In genomic region chr1:26169669-26170471, GRCh38 we compare ENCODE assay signal across 1 cellular context.
TF ChIP-seq lines count a peak whose summit lies in the region.

Gene ZNF593 (plus strand): TSS chr1:26169908. CDS start chr1:26169984, 76 bp downstream.

TF ChIP-seq in K562, 482 proteins besides CTCF, POLR2A, EP300 and RAD21 (continued from another document and continues in another):
- 0 out of 2 replicates have a peak, but pooled peaks have one; percentile 61 for TF ChIP-seq REST (CRISPR knock-in tag; IDR thresholded peaks at IDR 0.05; ENCODE audit: low read depth)
- TF ChIP-seq NR3C1 (CRISPR knock-in tag; IDR thresholded peaks at IDR 0.05) = peak; percentile 81; the same call in 1 of the 2 replicates
- TF ChIP-seq E2F4 (CRISPR knock-in tag; IDR thresholded peaks at IDR 0.05; ENCODE audit: low read depth) = peak; percentile 61; the same call in 1 of the 2 replicates
- TF ChIP-seq ZKSCAN1 (IDR thresholded peaks at IDR 0.05; ENCODE audit: low read depth, low read length) = peak; percentile 76; the same call in 1 of the 2 replicates
- TF ChIP-seq MXI1 (IDR thresholded peaks at IDR 0.05; ENCODE audit: low read depth, low read length) = peak; percentile 99
- no peak for TF ChIP-seq ZNF347 (CRISPR knock-in tag; IDR thresholded peaks at IDR 0.05; ENCODE audit: low read depth)
- TF ChIP-seq SETDB1 (IDR thresholded peaks at IDR 0.05; ENCODE audit: low read length) = peak; percentile 90
- peak; percentile 73 for TF ChIP-seq BACH1 (tag; IDR thresholded peaks at IDR 0.05)
- TF ChIP-seq TEAD1 (CRISPR knock-in tag; IDR thresholded peaks at IDR 0.05) = peak in 1 of 2 experiments; percentile 91; a peak in 2 of 4 replicates
- TF ChIP-seq MYNN (IDR thresholded peaks at IDR 0.05) = peak; percentile 76; the same call in 1 of the 2 replicates
- TF ChIP-seq MYNN (CRISPR knock-in tag; IDR thresholded peaks at IDR 0.05) = no peak
- TF ChIP-seq ZFP30 (CRISPR knock-in tag; IDR thresholded peaks at IDR 0.05; ENCODE audit: borderline replicate concordance) = no peak
- TF ChIP-seq HMGN3 (IDR thresholded peaks at IDR 0.05; ENCODE audit: borderline replicate concordance, extremely low read depth, insufficient read length, low read depth, low read length) = peak; percentile 90
- TF ChIP-seq E2F8 (IDR thresholded peaks at IDR 0.05; ENCODE audit: low read depth, partially characterized antibody) = peak; percentile 91
- peak; percentile 79; the same call in 1 of the 2 replicates for TF ChIP-seq RFX5 (IDR thresholded peaks at IDR 0.05; ENCODE audit: low read depth, low read length)
- no peak for TF ChIP-seq POLR3G (IDR thresholded peaks at IDR 0.05; ENCODE audit: extremely low read depth, insufficient read length, insufficient replicate concordance)
- TF ChIP-seq ZNF449 (CRISPR knock-in tag; IDR thresholded peaks at IDR 0.05) = no peak
- peak; percentile 87; the same call in 1 of the 2 replicates for TF ChIP-seq ZNF133 (CRISPR knock-in tag; IDR thresholded peaks at IDR 0.05)
- peak; percentile 85 for TF ChIP-seq ZBTB40 (IDR thresholded peaks at IDR 0.05)
- TF ChIP-seq ZBTB40 (CRISPR knock-in tag; IDR thresholded peaks at IDR 0.05) = no peak
- TF ChIP-seq NR1H2 (CRISPR knock-in tag; IDR thresholded peaks at IDR 0.05) = no peak
- TF ChIP-seq MCM7 (IDR thresholded peaks at IDR 0.05) = no peak
- TF ChIP-seq ESRRA (IDR thresholded peaks at IDR 0.05; ENCODE audit: borderline replicate concordance, low read depth) = peak; percentile 79
- TF ChIP-seq SRSF3 (IDR thresholded peaks at IDR 0.05; ENCODE audit: insufficient read depth, low read length) = no peak
- peak; percentile 98 for TF ChIP-seq ETS1 (conservative IDR thresholded peaks at IDR 0.05; ENCODE audit: control insufficient read depth, low read depth, low read length)
- no peak for TF ChIP-seq THRAP3 (IDR thresholded peaks at IDR 0.05; ENCODE audit: borderline replicate concordance)
- peak; percentile 93; the same call in 1 of the 2 replicates for TF ChIP-seq CAMTA2 (CRISPR knock-in tag; conservative IDR thresholded peaks at IDR 0.05)
- TF ChIP-seq GTF2E2 (tag; IDR thresholded peaks at IDR 0.05) = no peak; the same call in 1 of the 2 replicates
- TF ChIP-seq TCF15 (CRISPR knock-in tag; IDR thresholded peaks at IDR 0.05) = no peak
- TF ChIP-seq MBD2 (IDR thresholded peaks at IDR 0.05; ENCODE audit: borderline replicate concordance, low read depth) = peak; percentile 80; the same call in 1 of the 2 replicates
- 0 out of 2 replicates have a peak, but pooled peaks have one; percentile 25 for TF ChIP-seq SAFB (IDR thresholded peaks at IDR 0.05; ENCODE audit: borderline replicate concordance, low read depth, low read length)
- no peak for TF ChIP-seq ZNF398 (CRISPR knock-in tag; IDR thresholded peaks at IDR 0.05)
- TF ChIP-seq ZNF75A (CRISPR knock-in tag; IDR thresholded peaks at IDR 0.05) = 0 out of 2 replicates have a peak, but pooled peaks have one; percentile 52
- peak; percentile 27 for TF ChIP-seq WHSC1 (IDR thresholded peaks at IDR 0.05; ENCODE audit: low read length)
- TF ChIP-seq ZNF311 (CRISPR knock-in tag; IDR thresholded peaks at IDR 0.05) = no peak
